8 cellular contexts compared by ENCODE assay signal in the genomic region with DNA sequence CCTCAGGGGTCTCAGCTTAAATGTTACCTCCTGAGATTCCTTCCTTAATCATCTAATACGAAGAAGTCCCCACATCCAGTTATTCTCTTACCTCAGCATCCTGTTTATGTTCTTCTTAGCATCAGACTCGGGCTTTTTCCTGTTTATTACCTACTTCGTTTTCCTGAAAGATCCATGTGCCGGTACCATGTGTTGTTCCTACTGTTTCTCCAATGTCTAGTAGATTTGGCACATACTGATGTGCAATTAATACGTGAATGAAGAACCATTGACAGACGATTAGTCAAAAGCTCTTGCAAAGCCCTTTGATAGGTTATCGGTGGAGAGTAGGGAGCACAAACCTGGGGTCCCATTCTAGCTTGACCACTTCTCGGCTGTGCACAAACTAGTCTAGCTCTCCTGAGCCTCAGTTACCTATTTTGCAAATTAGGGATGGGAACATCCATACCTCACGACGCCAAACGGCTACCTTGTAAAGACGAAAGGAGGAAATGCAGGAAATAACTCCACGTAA. TPM values are rescaled to one million over a fixed set of nuclear protein-coding genes. Genes with fewer than 3 reads are reported as not detected.
DNase-seq lines count a peak whose midpoint lies in the region; ATAC-seq and TF ChIP-seq lines count a peak whose summit lies in the region.

No MANE protein-coding gene starts in this region.

- H3K9me3 ChIP-seq in Loucy (ENCODE audit: insufficient read depth, low read depth, low read length) (no peaks in the 10 kb centered on the region), aorta (ENCODE audit: control insufficient read depth, low read length) (no peaks in the 10 kb centered on the region)

- H3K4me1 Mint-ChIP-seq in stimulated activated naive CD8-positive, alpha-beta T cell treated with anti-CD3 and anti-CD28 coated beads, Interleukin-15, Interleukin-2, amounts not matched to agents 100 ng/mL and 50 ng/mL, for 24 hours (ENCODE audit: low read depth): peaks cover 63% of the 10 kb centered on the region
- H3K4me1 Mint-ChIP-seq in MCF 10A (ENCODE audit: insufficient read depth, unreplicated experiment): peaks cover 26% of the 10 kb centered on the region
- peaks cover 41% of the 10 kb centered on the region for H3K4me1 Mint-ChIP-seq in mesothelial cell of epicardium

- TSS peak; percentile 86 for BruUV-seq in MCF 10A (replicated peaks; lab: Mats Ljungman, UMichigan)

- H3K9me3 Mint-ChIP-seq in stimulated activated naive CD8-positive, alpha-beta T cell treated with anti-CD3 and anti-CD28 coated beads, Interleukin-15, Interleukin-2, amounts not matched to agents 100 ng/mL and 50 ng/mL, for 24 hours: no peaks in the 10 kb centered on the region
- H3K9me3 Mint-ChIP-seq in MCF 10A (ENCODE audit: unreplicated experiment): no peaks in the 10 kb centered on the region
- no peaks in the 10 kb centered on the region for H3K9me3 Mint-ChIP-seq in mesothelial cell of epicardium

- H3K36me3 ChIP-seq in Loucy (ENCODE audit: insufficient read depth, low read length) (no peaks in the 10 kb centered on the region), aorta (ENCODE audit: control insufficient read depth in 1 of 2, insufficient read depth in 2 of 2, low read length in 1 of 2) (no peaks in the 10 kb centered on the region)

- H3K9ac ChIP-seq in Loucy (ENCODE audit: low read depth, low read length, poor library complexity, severe bottlenecking): peak overlapping the region; percentile 96

- intact Hi-C loops in MCF 10A (cut with micrococcal nuclease) (loop anchor here (10.0 kb wide), 1 partner anchor 544 kb away; a partner anchor contains a TSS), aorta (cut with DNase I) (loop anchor here in 1 of 2 donors (5.0 kb wide), 1 partner anchor 74 kb away; a partner anchor contains a TSS)

- H3K27ac Mint-ChIP-seq in stimulated activated naive CD8-positive, alpha-beta T cell treated with anti-CD3 and anti-CD28 coated beads, Interleukin-15, Interleukin-2, amounts not matched to agents 100 ng/mL and 50 ng/mL, for 24 hours: peak overlapping the region; percentile 98
- H3K27ac Mint-ChIP-seq in MCF 10A (ENCODE audit: low read depth, unreplicated experiment): peak overlapping the region; percentile 99
- peak overlapping the region; percentile 99 for H3K27ac Mint-ChIP-seq in mesothelial cell of epicardium

- TF ChIP-seq CTCF in Loucy (conservative IDR thresholded peaks at IDR 0.05; ENCODE audit: low read length): no peak
- no peak for TF ChIP-seq CTCF in MCF 10A (IDR thresholded peaks at IDR 0.05; ENCODE audit: unreplicated experiment)
- TF ChIP-seq CTCF in mesothelial cell of epicardium (IDR thresholded peaks at IDR 0.05; ENCODE audit: unreplicated experiment): no peak

- POLR2A ChIA-PET in MCF 10A (lab: Yijun Ruan, JAX): interaction anchor here (0.7 to 3.6 kb wide), 19 partner anchors 8 to 340 kb away, joined by 3 to 26 read pairs (median 5); a partner anchor contains a TSS

- WGBS in aorta, 2 donors: 0 to 1% methylated on average over 13 of the region's 13 CpGs

- peaks cover 26% of the 10 kb centered on the region for H3K4me1 ChIP-seq in Loucy (ENCODE audit: insufficient read depth, low read length, poor library complexity, severe bottlenecking)
- no peaks in the 10 kb centered on the region for H3K4me1 ChIP-seq in aorta (ENCODE audit: control insufficient read depth in 1 of 2, insufficient read depth in 2 of 2, low read length in 2 of 2)

- H2AFZ ChIP-seq in Loucy (ENCODE audit: low read length): peak overlapping the region; percentile 97

- H3F3A ChIP-seq in Loucy (ENCODE audit: low read depth): no peaks in the 10 kb centered on the region

- H3K27ac ChIP-seq in aorta (ENCODE audit: low read depth in 1 of 2, low read length in 2 of 2): peak overlapping the region in 1 of 2 donors; percentile 18

- peaks cover 41% of the 10 kb centered on the region for H3K36me3 Mint-ChIP-seq in stimulated activated naive CD8-positive, alpha-beta T cell treated with anti-CD3 and anti-CD28 coated beads, Interleukin-15, Interleukin-2, amounts not matched to agents 100 ng/mL and 50 ng/mL, for 24 hours (ENCODE audit: low read depth)
- H3K36me3 Mint-ChIP-seq in MCF 10A (ENCODE audit: insufficient read depth, unreplicated experiment): peaks cover 24% of the 10 kb centered on the region
- peaks cover 22% of the 10 kb centered on the region for H3K36me3 Mint-ChIP-seq in mesothelial cell of epicardium

- DNase-seq in stimulated activated naive CD8-positive, alpha-beta T cell treated with anti-CD3 and anti-CD28 coated beads, Interleukin-15, Interleukin-2, amounts not matched to agents 100 U/mL and 50 U/mL, for 24 hours: no peak
- DNase-seq in MCF 10A (ENCODE audit: unreplicated experiment) (no peak), mesothelial cell of epicardium (ENCODE audit: low spot score in 2 of 2, unreplicated experiment in 2 of 2) (no peak), aorta (no peak)

- peaks cover 69% of the 10 kb centered on the region for H3K79me2 ChIP-seq in Loucy (ENCODE audit: insufficient read depth, low read length)

- peak overlapping the region; percentile 88 for H3K4me2 ChIP-seq in Loucy (ENCODE audit: low read depth, low read length, poor library complexity, severe bottlenecking)

- H4K20me1 ChIP-seq in Loucy (ENCODE audit: insufficient read depth, low read length, poor library complexity, severe bottlenecking): peaks cover 50% of the 10 kb centered on the region

- H3K4me3 ChIP-seq in Loucy (ENCODE audit: low read length, poor library complexity, severe bottlenecking) (peak overlapping the region; percentile 95), aorta (ENCODE audit: low read length in 2 of 2) (peak overlapping the region; percentile 85 to 92)

- peak overlapping the region; percentile 93 for H3K4me3 Mint-ChIP-seq in stimulated activated naive CD8-positive, alpha-beta T cell treated with anti-CD3 and anti-CD28 coated beads, Interleukin-15, Interleukin-2, amounts not matched to agents 100 ng/mL and 50 ng/mL, for 24 hours
- H3K4me3 Mint-ChIP-seq in MCF 10A (ENCODE audit: unreplicated experiment) (peak overlapping the region; percentile 93), mesothelial cell of epicardium (peak overlapping the region; percentile 96)

- no peak for ATAC-seq in stimulated activated naive CD8-positive, alpha-beta T cell treated with anti-CD3 and anti-CD28 coated beads, Interleukin-15, Interleukin-2, amounts not matched to agents 100 U/mL and 50 U/mL, for 24 hours
- peak; percentile 6 for ATAC-seq in aorta (ENCODE audit: low FRiP score)
- no peak for ATAC-seq in HG03457 (IDR thresholded peaks at IDR 0.05; ENCODE audit: unreplicated experiment)
- ATAC-seq in GM18858 (IDR thresholded peaks at IDR 0.05; ENCODE audit: unreplicated experiment): no peak

- no peaks in the 10 kb centered on the region for H3K9me2 ChIP-seq in Loucy (replicated peaks; ENCODE audit: low read depth, low read length)

- CTCF ChIA-PET in MCF 10A (lab: Yijun Ruan, JAX): interaction anchor here (0.6 to 2.1 kb wide), 7 partner anchors 9 to 962 kb away, joined by 3 to 7 read pairs (median 3); no protein-coding TSS in a partner anchor

- no peaks in the 10 kb centered on the region for H3K27me3 ChIP-seq in Loucy (ENCODE audit: insufficient read depth, low read length, poor library complexity, severe bottlenecking)
- H3K27me3 ChIP-seq in aorta (ENCODE audit: control insufficient read depth in 1 of 2, insufficient read depth in 2 of 2, low read length in 1 of 2): no peaks in the 10 kb centered on the region

- H3K27me3 Mint-ChIP-seq in stimulated activated naive CD8-positive, alpha-beta T cell treated with anti-CD3 and anti-CD28 coated beads, Interleukin-15, Interleukin-2, amounts not matched to agents 100 ng/mL and 50 ng/mL, for 24 hours: no peaks in the 10 kb centered on the region
- H3K27me3 Mint-ChIP-seq in MCF 10A (ENCODE audit: insufficient read depth, unreplicated experiment) (no peaks in the 10 kb centered on the region), mesothelial cell of epicardium (ENCODE audit: low read depth) (no peaks in the 10 kb centered on the region)

RNA-seq across cellular contexts. Expression of a gene that starts 0.7 kb away (rescaled TPM):
- total RNA-seq in MCF 10A (2022) (46.3 and 51.3 TPM in 2 replicates), mesothelial cell of epicardium (64.5 to 71.2 TPM (median 70.9 TPM) in 3 replicates), aorta (10 to 100 TPM; 36.4 to 44.4 TPM)
- polyA plus RNA-seq in aorta: 10 to 100 TPM; 21.3 to 25.4 TPM
